Comparison of ENCODE assay signal across 13 cellular contexts in the genomic region with DNA sequence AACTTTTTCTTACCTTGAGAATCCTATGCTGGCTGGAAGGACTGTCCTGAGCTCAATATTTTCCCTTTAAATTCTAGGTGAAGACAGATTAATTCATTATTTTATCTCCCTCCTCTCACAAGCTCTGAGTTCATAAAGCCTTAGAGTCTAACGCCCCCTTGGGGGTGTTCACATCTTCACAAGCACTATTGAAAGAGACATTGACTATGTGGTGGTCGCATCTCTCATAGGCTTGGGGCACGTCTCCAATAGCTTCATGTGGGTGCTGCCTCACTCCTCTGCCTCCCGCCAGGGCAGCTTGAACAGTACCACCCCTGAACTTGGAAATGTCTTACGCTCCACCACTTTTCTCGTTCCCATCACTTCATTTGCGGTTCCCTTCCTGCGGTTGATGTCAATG.
DNase-seq lines count a peak whose midpoint lies in the region; ATAC-seq, FAIRE-seq and TF ChIP-seq lines count a peak whose summit lies in the region.
"Had no signal": no experiment of that assay in that cellular context is flagged by ENCODE, and none has a peak within 500 bp of the region (broad histone marks: within the 10 kb centered on the region; RNA-seq: fewer than 3 reads in every experiment).

No MANE protein-coding gene starts in this region.

- no peaks in the 10 kb centered on the region for H3K9me3 ChIP-seq in PC-3 (ENCODE audit: low read length)
- H3K9me3 ChIP-seq: left lung, uterus had no signal

- no peaks in the 10 kb centered on the region for H3K4me1 ChIP-seq in PC-3 (ENCODE audit: insufficient read depth, low read length)
- H3K4me1 ChIP-seq: uterus had no signal

- no peaks in the 10 kb centered on the region for H3K79me2 ChIP-seq in PC-3 (ENCODE audit: low read length)

- H3K27me3 ChIP-seq in PC-3 (ENCODE audit: low read length): peaks cover 20% of the 10 kb centered on the region
- H3K27me3 ChIP-seq: uterus had no signal

- H3K4me2 ChIP-seq in PC-3 (ENCODE audit: low read length): no peak overlapping the region

- no peak overlapping the region for H3K27ac ChIP-seq in PC-3 (ENCODE audit: low read length)
- H3K27ac ChIP-seq: left lung, uterus had no signal

- H3F3A ChIP-seq in PC-3 (ENCODE audit: low read length, unreplicated experiment): no peaks in the 10 kb centered on the region

- H2AFZ ChIP-seq in PC-3 (ENCODE audit: low read length): no peak overlapping the region

- intact Hi-C loops in PC-3 (cut with micrococcal nuclease): no loop called here

- ATAC-seq in PC-3 (no peak), HG03565 (IDR thresholded peaks at IDR 0.05; ENCODE audit: unreplicated experiment) (no peak), left lobe of liver (no peak)
- ATAC-seq: activated CD8-positive, alpha-beta T cell treated with anti-CD3 and anti-CD28 coated beads, Interleukin-2, amount 10 ng/mL, durations not matched to agents 7 days and 5 days; left lung had no signal

- H3K36me3 ChIP-seq in PC-3 (ENCODE audit: low read depth, low read length): no peaks in the 10 kb centered on the region
- H3K36me3 ChIP-seq: left lung, uterus had no signal

- H4K20me1 ChIP-seq in PC-3 (ENCODE audit: low read length): no peaks in the 10 kb centered on the region

- FAIRE-seq in GM18507 (lab: Jason Lieb, UNC): peak; percentile 12

- POLR2A ChIA-PET in PC-3 (lab: Charles Lee; ENCODE audit: unreplicated experiment): interaction anchor here (0.7 kb wide), 1 partner anchor 330 kb away, joined by 6 read pairs; the partner anchor contains the start of genes GON7 and UBR7

- peak; percentile 45 for TF ChIP-seq CTCF in PC-3 (conservative IDR thresholded peaks at IDR 0.05; ENCODE audit: low read depth, low read length)

- no peak overlapping the region for H3K9ac ChIP-seq in PC-3 (ENCODE audit: low read length)

- BruUV-seq in PC-3 (replicated peaks; lab: Mats Ljungman, UMichigan): no TSS peak

- DNase-seq in COR-L47 (lab: John Stamatoyannopoulos, UW) (peak; percentile 7), GM18507 (ENCODE audit: extremely low spot score, insufficient read length, low read depth) (no peak), PC-3 (peak; percentile 36), glomerular visceral epithelial cell (ENCODE audit: extremely low spot score) (peak; percentile 9), NCI-H187 treated with DMSO at 0.1 percent for 48 hours (lab: John Stamatoyannopoulos, UW) (no peak), Ammon's horn (ENCODE audit: low spot score) (no peak), left lobe of liver (ENCODE audit: low spot score) (no peak)
- DNase-seq: activated CD8-positive, alpha-beta T cell treated with anti-CD3 and anti-CD28 coated beads, Interleukin-2, amount 10 ng/mL, durations not matched to agents 7 days and 5 days; effector CD8-positive, alpha-beta T cell; left lung; Right ventricle myocardium superior; uterus had no signal

- no peaks in the 10 kb centered on the region for H3K9me2 ChIP-seq in PC-3 (replicated peaks; ENCODE audit: low read length)

- no peak overlapping the region for H3K4me3 ChIP-seq in PC-3 (ENCODE audit: low read length)
- H3K4me3 ChIP-seq: left lung, uterus had no signal

- CTCF ChIA-PET in PC-3 (lab: Charles Lee): interaction anchor here (0.6 kb wide), 2 partner anchors 300 to 302 kb away, joined by 3 read pairs; no protein-coding TSS in a partner anchor

Comparison
In these comparisons a context has a peak if more than half of its experiments do, and no peak if none do; other contexts are left out.
1. DNase-seq: peak in COR-L47 (single experiment), PC-3 (single experiment) and glomerular visceral epithelial cell (single experiment); none in GM18507 (single experiment), NCI-H187 treated with DMSO at 0.1 percent for 48 hours (single experiment), Ammon's horn (single experiment) and left lobe of liver (single experiment).